ENCODE assay signal across 19 cellular contexts in genomic region chr13:94609196-94609595, GRCh38. TPM values are rescaled to one million over a fixed set of nuclear protein-coding genes. Genes with fewer than 3 reads are reported as not detected.
A peak's percentile ranks its signal among the peaks of the same experiment; 100 is the strongest.
DNase-seq lines count a peak whose midpoint lies in the region; ATAC-seq and TF ChIP-seq lines count a peak whose summit lies in the region.
"Had no signal": no experiment of that assay in that cellular context is flagged by ENCODE, and none has a peak within 500 bp of the region (broad histone marks: within the 10 kb centered on the region; RNA-seq: fewer than 3 reads in every experiment).

No MANE protein-coding gene starts in this region.

- peak overlapping the region; percentile 56 for H3K27ac ChIP-seq in left ventricle myocardium inferior (replicated peaks)
- no peak overlapping the region for H3K27ac ChIP-seq in right cardiac atrium (ENCODE audit: low read length)
- no peak overlapping the region for H3K27ac ChIP-seq in testis
- H3K27ac ChIP-seq: A549 had no signal

- H3K9me3 ChIP-seq in left ventricle myocardium inferior (replicated peaks) (no peaks in the 10 kb centered on the region), right cardiac atrium (ENCODE audit: control insufficient read depth, low read length) (no peaks in the 10 kb centered on the region), testis (no peaks in the 10 kb centered on the region)
- H3K9me3 ChIP-seq: A549, BE2C, MG63 had no signal

- 91% methylated on average over 2 of the region's 2 CpGs for WGBS in right cardiac atrium
- 96 to 99% methylated on average over 2 of the region's 2 CpGs for WGBS in testis, 2 donors

- peak overlapping the region; percentile 28 for H3K4me3 ChIP-seq in left ventricle myocardium inferior
- no peak overlapping the region for H3K4me3 ChIP-seq in right cardiac atrium (ENCODE audit: low read length)
- H3K4me3 ChIP-seq in testis = no peak overlapping the region
- H3K4me3 ChIP-seq: A549, MG63 had no signal

- intact Hi-C loops in left ventricle myocardium inferior (cut with micrococcal nuclease) (no loop called here), right cardiac atrium (cut with DNase I) (no loop called here), testis (cut with DNase I; ENCODE audit: low total_unique reads) (no loop called here)

- ATAC-seq in right cardiac atrium (no peak), GM19351 (IDR thresholded peaks at IDR 0.05; ENCODE audit: unreplicated experiment) (no peak)
- ATAC-seq: A549, Panc1, SK-N-SH treated with all-trans-retinoic acid at 6 μM for 48 hours had no signal

- no peak for DNase-seq in left ventricle myocardium inferior
- no peak for DNase-seq in right cardiac atrium
- DNase-seq in cerebellar cortex (ENCODE audit: low spot score) = peak; percentile 38
- DNase-seq in midbrain (lab: John Stamatoyannopoulos, UW) = peak; percentile 62
- DNase-seq in testis = no peak
- no peak for DNase-seq in NCI-H146 treated with DMSO at 0.1 percent for 48 hours (lab: John Stamatoyannopoulos, UW; ENCODE audit: unreplicated experiment)
- DNase-seq: BE2C, EL, H7, Kasumi-1, MG63, NCI-H187 treated with DMSO at 0.1 percent for 48 hours, NCI-H2107, NCI-H2227 treated with DMSO at 0.1 percent for 48 hours, NCI-H510A had no signal

- H3K27me3 ChIP-seq in left ventricle myocardium inferior (ENCODE audit: low read depth) (no peaks in the 10 kb centered on the region), right cardiac atrium (ENCODE audit: control insufficient read depth, insufficient read depth) (no peaks in the 10 kb centered on the region), testis (no peaks in the 10 kb centered on the region)
- H3K27me3 ChIP-seq: BE2C, MG63 had no signal

- no peak for TF ChIP-seq POLR2A in testis (IDR thresholded peaks at IDR 0.05)

- H3K36me3 ChIP-seq in left ventricle myocardium inferior (peaks cover 34% of the 10 kb centered on the region), testis (ENCODE audit: low read depth, missing control alignments) (no peaks in the 10 kb centered on the region)

- no peak for TF ChIP-seq CTCF in left ventricle myocardium inferior (IDR thresholded peaks at IDR 0.05; ENCODE audit: borderline replicate concordance)
- TF ChIP-seq CTCF in testis (IDR thresholded peaks at IDR 0.05) = no peak

- peaks cover 13% of the 10 kb centered on the region for H3K4me1 ChIP-seq in left ventricle myocardium inferior
- H3K4me1 ChIP-seq in right cardiac atrium (ENCODE audit: control insufficient read depth, insufficient read depth, low read length) = peaks cover 2% of the 10 kb centered on the region
- no peaks in the 10 kb centered on the region for H3K4me1 ChIP-seq in testis
- H3K4me1 ChIP-seq: A549, BE2C had no signal

RNA-seq across cellular contexts. Expression of gene GPR180, which starts 7.5 kb away (rescaled TPM):
- total RNA-seq in left ventricle myocardium inferior (3.6 TPM), right cardiac atrium (1 to 10 TPM; 3.4 to 4.8 (median 4.1) TPM), testis (1 to 10 TPM; 2.0 to 3.3 TPM)
- polyA plus RNA-seq in right cardiac atrium (1.6 TPM), testis (ENCODE audit: insufficient read depth, low read depth, low replicate concordance) (2.7 TPM)

RNA-seq across cellular contexts. Expression of gene TGDS, which starts 13.2 kb away (rescaled TPM):
- 3.7 TPM for total RNA-seq in left ventricle myocardium inferior
- 1 to 10 TPM; 5.2 to 5.8 (median 5.5) TPM for total RNA-seq in right cardiac atrium
- polyA plus RNA-seq in right cardiac atrium = 4.9 TPM
- total RNA-seq in testis = 10 to 100 TPM in 1 of 2 donors, 1 to 10 TPM in 1; 8.7 to 10.1 TPM
- 9.5 TPM for polyA plus RNA-seq in testis (ENCODE audit: insufficient read depth, low read depth, low replicate concordance)

Comparison
In these comparisons a context has a peak if more than half of its experiments do, and no peak if none do; other contexts are left out.
1. DNase-seq: peak in cerebellar cortex (single experiment) and midbrain (single experiment); none in left ventricle myocardium inferior (single experiment), right cardiac atrium (0 of 3), testis (single experiment) and NCI-H146 treated with DMSO at 0.1 percent for 48 hours (single experiment).